ENCODE assay signal across 8 cellular contexts in genomic region chr3:111071257-111072015, GRCh38. TPM values are rescaled to one million over a fixed set of nuclear protein-coding genes. Genes with fewer than 3 reads are reported as not detected.
DNase-seq lines count a peak whose midpoint lies in the region; ATAC-seq and TF ChIP-seq lines count a peak whose summit lies in the region.

Gene NECTIN3 (plus strand): TSS chr3:111071816. CDS start chr3:111072018, 202 bp downstream.

- peak within 1 kb of the TSS; percentile 65 for H3K27ac Mint-ChIP-seq in endodermal cell

- peak within 1 kb of the TSS; percentile 24 for H3K9ac ChIP-seq in endodermal cell (ENCODE audit: extremely low read depth, low read length, poor library complexity, severe bottlenecking)

- no peaks in the 10 kb centered on the region for H3K9me3 Mint-ChIP-seq in endodermal cell

- 0% methylated on average over 1 to 77 of the region's 77 CpGs for WGBS in endodermal cell (ENCODE audit: insufficient coverage in 1 of 2, insufficient read length in 1 of 2), 2 experiments

- no peaks in the 10 kb centered on the region for H3K36me3 Mint-ChIP-seq in endodermal cell (ENCODE audit: low read depth)

- DNase-seq in NCI-H1436 (lab: John Stamatoyannopoulos, UW) = peak; percentile 76
- no peak for DNase-seq in NCI-H1436 treated with DMSO at 0.1 percent for 48 hours (lab: John Stamatoyannopoulos, UW)
- DNase-seq in NCI-H526 treated with DMSO at 0.1 percent for 48 hours (lab: John Stamatoyannopoulos, UW) = peak; percentile 71
- peak; percentile 83 for DNase-seq in activated CD8-positive, alpha-beta memory T cell treated with anti-CD3 and anti-CD28 coated beads, Interleukin-2, amount 50 U/mL, for 48 hours
- peak; percentile 95 for DNase-seq in endodermal cell
- DNase-seq in medulla oblongata (ENCODE audit: extremely low spot score) = peak; percentile 95
- DNase-seq in stimulated activated CD4-positive, alpha-beta T cell treated with anti-CD3 and anti-CD28 coated beads, TNF-alpha, amount 100 ng/mL, for 1 hour (ENCODE audit: low read depth in 3 of 3, low spot score in 1 of 3) = peak; percentile 57 to 69 (median 65)

- H3K9me3 ChIP-seq in endodermal cell (ENCODE audit: control insufficient read depth, low read length) = no peaks in the 10 kb centered on the region

- TF ChIP-seq CTCF in endodermal cell (conservative IDR thresholded peaks at IDR 0.05) = no peak

- peak; percentile 80 for ATAC-seq in HG03045 (IDR thresholded peaks at IDR 0.05; ENCODE audit: unreplicated experiment)

- H3K4me1 Mint-ChIP-seq in endodermal cell = peaks cover 22% of the 10 kb centered on the region

- peak within 1 kb of the TSS; percentile 84 for H3K4me3 Mint-ChIP-seq in endodermal cell

- peaks cover 51% of the 10 kb centered on the region for H3K27me3 Mint-ChIP-seq in endodermal cell (ENCODE audit: insufficient read depth)

- peaks cover 76% of the 10 kb centered on the region for H3K27me3 ChIP-seq in endodermal cell (ENCODE audit: control insufficient read depth, insufficient read depth, low read length, poor library complexity, severe bottlenecking)

- H3K4me1 ChIP-seq in endodermal cell (ENCODE audit: control insufficient read depth, insufficient read depth, low read length) = no peaks in the 10 kb centered on the region

- no peaks in the 10 kb centered on the region for H3K36me3 ChIP-seq in endodermal cell (ENCODE audit: control insufficient read depth, insufficient read depth, low read length)

- H3K27ac ChIP-seq in endodermal cell (ENCODE audit: low read depth, low read length) = peak within 1 kb of the TSS; percentile 82

- H3K4me3 ChIP-seq in endodermal cell (ENCODE audit: low read length) = peak within 1 kb of the TSS; percentile 81

RNA-seq across cellular contexts. Expression of gene NECTIN3, which starts in this region (rescaled TPM):
- total RNA-seq in endodermal cell = 10 to 100 TPM; 16.4 to 18.9 TPM
- polyA plus RNA-seq in endodermal cell (2013, experiment 1 of 2) = 55.1 TPM
- 46.1 TPM for polyA plus RNA-seq in endodermal cell (2013, experiment 2 of 2)
